1 cellular context compared by ENCODE assay signal in the genomic region with DNA sequence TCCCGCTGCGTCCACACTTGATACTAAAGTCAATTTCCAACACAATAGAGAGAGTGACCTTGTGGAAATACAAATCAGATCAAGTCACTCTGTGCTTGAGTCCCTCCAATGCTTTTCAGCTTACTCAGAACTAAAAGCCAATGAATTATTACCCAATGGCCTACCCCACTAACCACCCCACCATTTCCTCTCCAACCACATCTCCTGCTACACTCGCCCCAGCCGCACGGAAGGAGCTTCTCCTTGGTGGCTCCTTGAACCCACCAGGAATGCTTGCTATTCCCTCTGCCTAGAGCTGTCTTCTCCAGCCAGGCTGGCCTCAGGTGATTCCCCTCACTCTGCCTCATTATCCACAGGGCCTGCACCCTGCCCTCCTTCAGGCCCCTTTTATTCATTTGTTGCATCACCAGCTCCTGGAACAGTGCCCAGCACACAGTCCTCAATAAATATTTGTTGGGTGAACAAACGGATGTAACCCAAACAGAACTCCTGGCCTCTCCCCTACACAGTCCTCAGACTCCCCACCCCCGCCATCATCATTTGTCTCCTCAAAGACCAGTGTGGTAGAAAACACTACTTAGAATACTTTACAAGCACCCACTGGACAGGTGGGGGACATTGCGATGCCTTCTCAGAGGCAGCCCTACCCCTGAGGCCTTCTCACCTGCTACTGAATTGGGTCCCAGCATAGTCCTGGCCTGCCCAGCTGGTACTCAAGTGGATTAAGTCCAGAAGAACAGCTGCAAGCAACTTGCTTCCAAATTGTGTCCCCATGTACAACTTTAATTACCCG.
TF ChIP-seq lines count a peak whose summit lies in the region.

No MANE protein-coding gene starts in this region.

TF ChIP-seq in HepG2, 621 proteins besides CTCF, POLR2A, EP300 and RAD21 (continued from another document and continues in another):
- TF ChIP-seq HNF4G (IDR thresholded peaks at IDR 0.05; ENCODE audit: borderline replicate concordance, low read depth, low read length) = peak; percentile 52
- peak; percentile 31; the same call in 1 of the 2 replicates for TF ChIP-seq HNF4G (CRISPR knock-in tag; IDR thresholded peaks at IDR 0.05; ENCODE audit: borderline replicate concordance, low read depth)
- TF ChIP-seq ZNF629 (CRISPR knock-in tag; conservative IDR thresholded peaks at IDR 0.05) = no peak
- no peak for TF ChIP-seq ZNF232 (CRISPR knock-in tag; IDR thresholded peaks at IDR 0.05; ENCODE audit: borderline replicate concordance)
- TF ChIP-seq, protein P1, sequence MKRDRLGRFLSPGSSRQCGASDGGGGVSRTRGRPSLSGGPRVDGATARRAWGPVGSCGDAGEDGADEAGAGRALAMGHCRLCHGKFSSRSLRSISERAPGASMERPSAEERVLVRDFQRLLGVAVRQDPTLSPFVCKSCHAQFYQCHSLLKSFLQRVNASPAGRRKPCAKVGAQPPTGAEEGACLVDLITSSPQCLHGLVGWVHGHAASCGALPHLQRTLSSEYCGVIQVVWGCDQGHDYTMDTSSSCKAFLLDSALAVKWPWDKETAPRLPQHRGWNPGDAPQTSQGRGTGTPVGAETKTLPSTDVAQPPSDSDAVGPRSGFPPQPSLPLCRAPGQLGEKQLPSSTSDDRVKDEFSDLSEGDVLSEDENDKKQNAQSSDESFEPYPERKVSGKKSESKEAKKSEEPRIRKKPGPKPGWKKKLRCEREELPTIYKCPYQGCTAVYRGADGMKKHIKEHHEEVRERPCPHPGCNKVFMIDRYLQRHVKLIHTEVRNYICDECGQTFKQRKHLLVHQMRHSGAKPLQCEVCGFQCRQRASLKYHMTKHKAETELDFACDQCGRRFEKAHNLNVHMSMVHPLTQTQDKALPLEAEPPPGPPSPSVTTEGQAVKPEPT (CRISPR knock-in tag; IDR thresholded peaks at IDR 0.05; ENCODE audit: low read depth) = no peak
- TF ChIP-seq ZNF124 (CRISPR knock-in tag; IDR thresholded peaks at IDR 0.05) = peak; percentile 71; the same call in 1 of the 2 replicates
- no peak for TF ChIP-seq IKZF4 (CRISPR knock-in tag; IDR thresholded peaks at IDR 0.05; ENCODE audit: borderline replicate concordance, low read depth, not compliant biosample characterization)
- TF ChIP-seq, protein P2, sequence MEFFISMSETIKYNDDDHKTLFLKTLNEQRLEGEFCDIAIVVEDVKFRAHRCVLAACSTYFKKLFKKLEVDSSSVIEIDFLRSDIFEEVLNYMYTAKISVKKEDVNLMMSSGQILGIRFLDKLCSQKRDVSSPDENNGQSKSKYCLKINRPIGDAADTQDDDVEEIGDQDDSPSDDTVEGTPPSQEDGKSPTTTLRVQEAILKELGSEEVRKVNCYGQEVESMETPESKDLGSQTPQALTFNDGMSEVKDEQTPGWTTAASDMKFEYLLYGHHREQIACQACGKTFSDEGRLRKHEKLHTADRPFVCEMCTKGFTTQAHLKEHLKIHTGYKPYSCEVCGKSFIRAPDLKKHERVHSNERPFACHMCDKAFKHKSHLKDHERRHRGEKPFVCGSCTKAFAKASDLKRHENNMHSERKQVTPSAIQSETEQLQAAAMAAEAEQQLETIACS (CRISPR knock-in tag; IDR thresholded peaks at IDR 0.05) = no peak
- TF ChIP-seq, protein P3, sequence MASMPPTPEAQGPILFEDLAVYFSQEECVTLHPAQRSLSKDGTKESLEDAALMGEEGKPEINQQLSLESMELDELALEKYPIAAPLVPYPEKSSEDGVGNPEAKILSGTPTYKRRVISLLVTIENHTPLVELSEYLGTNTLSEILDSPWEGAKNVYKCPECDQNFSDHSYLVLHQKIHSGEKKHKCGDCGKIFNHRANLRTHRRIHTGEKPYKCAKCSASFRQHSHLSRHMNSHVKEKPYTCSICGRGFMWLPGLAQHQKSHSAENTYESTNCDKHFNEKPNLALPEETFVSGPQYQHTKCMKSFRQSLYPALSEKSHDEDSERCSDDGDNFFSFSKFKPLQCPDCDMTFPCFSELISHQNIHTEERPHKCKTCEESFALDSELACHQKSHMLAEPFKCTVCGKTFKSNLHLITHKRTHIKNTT (CRISPR knock-in tag; IDR thresholded peaks at IDR 0.05) = no peak
- TF ChIP-seq GTF3A (CRISPR knock-in tag; conservative IDR thresholded peaks at IDR 0.05) = no peak; the same call in 1 of the 2 replicates
- TF ChIP-seq, protein P4, sequence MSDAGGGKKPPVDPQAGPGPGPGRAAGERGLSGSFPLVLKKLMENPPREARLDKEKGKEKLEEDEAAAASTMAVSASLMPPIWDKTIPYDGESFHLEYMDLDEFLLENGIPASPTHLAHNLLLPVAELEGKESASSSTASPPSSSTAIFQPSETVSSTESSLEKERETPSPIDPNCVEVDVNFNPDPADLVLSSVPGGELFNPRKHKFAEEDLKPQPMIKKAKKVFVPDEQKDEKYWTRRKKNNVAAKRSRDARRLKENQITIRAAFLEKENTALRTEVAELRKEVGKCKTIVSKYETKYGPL (CRISPR knock-in tag; IDR thresholded peaks at IDR 0.05) = no peak
- TF ChIP-seq, protein P5, sequence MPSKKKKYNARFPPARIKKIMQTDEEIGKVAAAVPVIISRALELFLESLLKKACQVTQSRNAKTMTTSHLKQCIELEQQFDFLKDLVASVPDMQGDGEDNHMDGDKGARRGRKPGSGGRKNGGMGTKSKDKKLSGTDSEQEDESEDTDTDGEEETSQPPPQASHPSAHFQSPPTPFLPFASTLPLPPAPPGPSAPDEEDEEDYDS (CRISPR knock-in tag; IDR thresholded peaks at IDR 0.05) = peak; percentile 46; the same call in 1 of the 2 replicates
- peak; percentile 72; the same call in 1 of the 2 replicates for TF ChIP-seq ZNF564 (CRISPR knock-in tag; IDR thresholded peaks at IDR 0.05)
- peak; percentile 93 for TF ChIP-seq ZSCAN9 (CRISPR knock-in tag; IDR thresholded peaks at IDR 0.05; ENCODE audit: borderline replicate concordance)
- TF ChIP-seq NCOA1 (CRISPR knock-in tag; IDR thresholded peaks at IDR 0.05) = peak; percentile 57; the same call in 1 of the 2 replicates
- no peak for TF ChIP-seq SNRNP70 (IDR thresholded peaks at IDR 0.05; ENCODE audit: low read depth, low read length)
- TF ChIP-seq ZNF605 (CRISPR knock-in tag; IDR thresholded peaks at IDR 0.05) = peak; percentile 49; the same call in 1 of the 2 replicates
- TF ChIP-seq, protein P6, sequence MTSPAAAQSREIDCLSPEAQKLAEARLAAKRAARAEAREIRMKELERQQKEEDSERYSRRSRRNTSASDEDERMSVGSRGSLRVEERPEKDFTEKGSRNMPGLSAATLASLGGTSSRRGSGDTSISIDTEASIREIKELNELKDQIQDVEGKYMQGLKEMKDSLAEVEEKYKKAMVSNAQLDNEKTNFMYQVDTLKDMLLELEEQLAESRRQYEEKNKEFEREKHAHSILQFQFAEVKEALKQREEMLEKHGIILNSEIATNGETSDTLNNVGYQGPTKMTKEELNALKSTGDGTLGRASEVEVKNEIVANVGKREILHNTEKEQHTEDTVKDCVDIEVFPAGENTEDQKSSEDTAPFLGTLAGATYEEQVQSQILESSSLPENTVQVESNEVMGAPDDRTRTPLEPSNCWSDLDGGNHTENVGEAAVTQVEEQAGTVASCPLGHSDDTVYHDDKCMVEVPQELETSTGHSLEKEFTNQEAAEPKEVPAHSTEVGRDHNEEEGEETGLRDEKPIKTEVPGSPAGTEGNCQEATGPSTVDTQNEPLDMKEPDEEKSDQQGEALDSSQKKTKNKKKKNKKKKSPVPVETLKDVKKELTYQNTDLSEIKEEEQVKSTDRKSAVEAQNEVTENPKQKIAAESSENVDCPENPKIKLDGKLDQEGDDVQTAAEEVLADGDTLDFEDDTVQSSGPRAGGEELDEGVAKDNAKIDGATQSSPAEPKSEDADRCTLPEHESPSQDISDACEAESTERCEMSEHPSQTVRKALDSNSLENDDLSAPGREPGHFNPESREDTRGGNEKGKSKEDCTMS (CRISPR knock-in tag; conservative IDR thresholded peaks at IDR 0.05) = no peak
- TF ChIP-seq CAMTA2 (CRISPR knock-in tag; IDR thresholded peaks at IDR 0.05; ENCODE audit: borderline replicate concordance) = no peak
- TF ChIP-seq KDM1A (CRISPR knock-in tag; IDR thresholded peaks at IDR 0.05) = 0 out of 2 replicates have a peak, but pooled peaks have one; percentile 9
- no peak for TF ChIP-seq TEAD2 (CRISPR knock-in tag; IDR thresholded peaks at IDR 0.05)
- TF ChIP-seq SIX4 (CRISPR knock-in tag; IDR thresholded peaks at IDR 0.05) = 0 out of 2 replicates have a peak, but pooled peaks have one; percentile 32
- no peak for TF ChIP-seq SRSF1 (optimal IDR thresholded peaks at IDR 0.05; ENCODE audit: low read depth, low read length)
- TF ChIP-seq, protein P7, sequence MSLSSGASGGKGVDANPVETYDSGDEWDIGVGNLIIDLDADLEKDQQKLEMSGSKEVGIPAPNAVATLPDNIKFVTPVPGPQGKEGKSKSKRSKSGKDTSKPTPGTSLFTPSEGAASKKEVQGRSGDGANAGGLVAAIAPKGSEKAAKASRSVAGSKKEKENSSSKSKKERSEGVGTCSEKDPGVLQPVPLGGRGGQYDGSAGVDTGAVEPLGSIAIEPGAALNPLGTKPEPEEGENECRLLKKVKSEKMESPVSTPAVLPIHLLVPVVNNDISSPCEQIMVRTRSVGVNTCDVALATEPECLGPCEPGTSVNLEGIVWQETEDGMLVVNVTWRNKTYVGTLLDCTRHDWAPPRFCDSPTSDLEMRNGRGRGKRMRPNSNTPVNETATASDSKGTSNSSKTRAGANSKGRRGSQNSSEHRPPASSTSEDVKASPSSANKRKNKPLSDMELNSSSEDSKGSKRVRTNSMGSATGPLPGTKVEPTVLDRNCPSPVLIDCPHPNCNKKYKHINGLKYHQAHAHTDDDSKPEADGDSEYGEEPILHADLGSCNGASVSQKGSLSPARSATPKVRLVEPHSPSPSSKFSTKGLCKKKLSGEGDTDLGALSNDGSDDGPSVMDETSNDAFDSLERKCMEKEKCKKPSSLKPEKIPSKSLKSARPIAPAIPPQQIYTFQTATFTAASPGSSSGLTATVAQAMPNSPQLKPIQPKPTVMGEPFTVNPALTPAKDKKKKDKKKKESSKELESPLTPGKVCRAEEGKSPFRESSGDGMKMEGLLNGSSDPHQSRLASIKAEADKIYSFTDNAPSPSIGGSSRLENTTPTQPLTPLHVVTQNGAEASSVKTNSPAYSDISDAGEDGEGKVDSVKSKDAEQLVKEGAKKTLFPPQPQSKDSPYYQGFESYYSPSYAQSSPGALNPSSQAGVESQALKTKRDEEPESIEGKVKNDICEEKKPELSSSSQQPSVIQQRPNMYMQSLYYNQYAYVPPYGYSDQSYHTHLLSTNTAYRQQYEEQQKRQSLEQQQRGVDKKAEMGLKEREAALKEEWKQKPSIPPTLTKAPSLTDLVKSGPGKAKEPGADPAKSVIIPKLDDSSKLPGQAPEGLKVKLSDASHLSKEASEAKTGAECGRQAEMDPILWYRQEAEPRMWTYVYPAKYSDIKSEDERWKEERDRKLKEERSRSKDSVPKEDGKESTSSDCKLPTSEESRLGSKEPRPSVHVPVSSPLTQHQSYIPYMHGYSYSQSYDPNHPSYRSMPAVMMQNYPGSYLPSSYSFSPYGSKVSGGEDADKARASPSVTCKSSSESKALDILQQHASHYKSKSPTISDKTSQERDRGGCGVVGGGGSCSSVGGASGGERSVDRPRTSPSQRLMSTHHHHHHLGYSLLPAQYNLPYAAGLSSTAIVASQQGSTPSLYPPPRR (CRISPR knock-in tag; IDR thresholded peaks at IDR 0.05; ENCODE audit: borderline replicate concordance) = peak; percentile 92
- TF ChIP-seq BRD4 (CRISPR knock-in tag; IDR thresholded peaks at IDR 0.05) = no peak
- peak; percentile 40; the same call in 1 of the 2 replicates for TF ChIP-seq GABPB1 (CRISPR knock-in tag; IDR thresholded peaks at IDR 0.05)
- no peak for TF ChIP-seq SMARCC2 (IDR thresholded peaks at IDR 0.05)
- TF ChIP-seq, protein P8, sequence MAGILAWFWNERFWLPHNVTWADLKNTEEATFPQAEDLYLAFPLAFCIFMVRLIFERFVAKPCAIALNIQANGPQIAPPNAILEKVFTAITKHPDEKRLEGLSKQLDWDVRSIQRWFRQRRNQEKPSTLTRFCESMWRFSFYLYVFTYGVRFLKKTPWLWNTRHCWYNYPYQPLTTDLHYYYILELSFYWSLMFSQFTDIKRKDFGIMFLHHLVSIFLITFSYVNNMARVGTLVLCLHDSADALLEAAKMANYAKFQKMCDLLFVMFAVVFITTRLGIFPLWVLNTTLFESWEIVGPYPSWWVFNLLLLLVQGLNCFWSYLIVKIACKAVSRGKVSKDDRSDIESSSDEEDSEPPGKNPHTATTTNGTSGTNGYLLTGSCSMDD (CRISPR knock-in tag; IDR thresholded peaks at IDR 0.05) = no peak
- peak; percentile 4 for TF ChIP-seq CBX1 (IDR thresholded peaks at IDR 0.05; ENCODE audit: low read depth)
- peak; percentile 87 for TF ChIP-seq PITX1 (CRISPR knock-in tag; IDR thresholded peaks at IDR 0.05)
- no peak for TF ChIP-seq ZNF7 (CRISPR knock-in tag; IDR thresholded peaks at IDR 0.05)
- TF ChIP-seq NPAS2 (CRISPR knock-in tag; IDR thresholded peaks at IDR 0.05; ENCODE audit: borderline replicate concordance) = no peak
- 0 out of 2 replicates have a peak, but pooled peaks have one; percentile 35 for TF ChIP-seq ZNF563 (CRISPR knock-in tag; IDR thresholded peaks at IDR 0.05)
- TF ChIP-seq SATB2 (CRISPR knock-in tag; IDR thresholded peaks at IDR 0.05) = no peak
- TF ChIP-seq, protein P9, sequence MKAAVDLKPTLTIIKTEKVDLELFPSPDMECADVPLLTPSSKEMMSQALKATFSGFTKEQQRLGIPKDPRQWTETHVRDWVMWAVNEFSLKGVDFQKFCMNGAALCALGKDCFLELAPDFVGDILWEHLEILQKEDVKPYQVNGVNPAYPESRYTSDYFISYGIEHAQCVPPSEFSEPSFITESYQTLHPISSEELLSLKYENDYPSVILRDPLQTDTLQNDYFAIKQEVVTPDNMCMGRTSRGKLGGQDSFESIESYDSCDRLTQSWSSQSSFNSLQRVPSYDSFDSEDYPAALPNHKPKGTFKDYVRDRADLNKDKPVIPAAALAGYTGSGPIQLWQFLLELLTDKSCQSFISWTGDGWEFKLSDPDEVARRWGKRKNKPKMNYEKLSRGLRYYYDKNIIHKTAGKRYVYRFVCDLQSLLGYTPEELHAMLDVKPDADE (CRISPR knock-in tag; IDR thresholded peaks at IDR 0.05) = no peak
- TF ChIP-seq CREB1 (IDR thresholded peaks at IDR 0.05) = no peak
- peak; percentile 74 for TF ChIP-seq CREB1 (CRISPR knock-in tag; IDR thresholded peaks at IDR 0.05)
- TF ChIP-seq, protein P10, sequence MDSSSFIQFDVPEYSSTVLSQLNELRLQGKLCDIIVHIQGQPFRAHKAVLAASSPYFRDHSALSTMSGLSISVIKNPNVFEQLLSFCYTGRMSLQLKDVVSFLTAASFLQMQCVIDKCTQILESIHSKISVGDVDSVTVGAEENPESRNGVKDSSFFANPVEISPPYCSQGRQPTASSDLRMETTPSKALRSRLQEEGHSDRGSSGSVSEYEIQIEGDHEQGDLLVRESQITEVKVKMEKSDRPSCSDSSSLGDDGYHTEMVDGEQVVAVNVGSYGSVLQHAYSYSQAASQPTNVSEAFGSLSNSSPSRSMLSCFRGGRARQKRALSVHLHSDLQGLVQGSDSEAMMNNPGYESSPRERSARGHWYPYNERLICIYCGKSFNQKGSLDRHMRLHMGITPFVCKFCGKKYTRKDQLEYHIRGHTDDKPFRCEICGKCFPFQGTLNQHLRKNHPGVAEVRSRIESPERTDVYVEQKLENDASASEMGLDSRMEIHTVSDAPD (CRISPR knock-in tag; IDR thresholded peaks at IDR 0.05) = peak; percentile 69; the same call in 1 of the 2 replicates
- TF ChIP-seq NCOR1 (IDR thresholded peaks at IDR 0.05; ENCODE audit: borderline replicate concordance, low read length) = peak; percentile 82; the same call in 1 of the 2 replicates
- TF ChIP-seq FOXO1 (CRISPR knock-in tag; IDR thresholded peaks at IDR 0.05) = peak; percentile 82; the same call in 1 of the 2 replicates
- peak; percentile 50; the same call in 1 of the 2 replicates for TF ChIP-seq ZFY (CRISPR knock-in tag; IDR thresholded peaks at IDR 0.05)
- TF ChIP-seq CHCHD3 (CRISPR knock-in tag; IDR thresholded peaks at IDR 0.05) = no peak
- TF ChIP-seq ZNF484 (CRISPR knock-in tag; IDR thresholded peaks at IDR 0.05; ENCODE audit: borderline replicate concordance, low read depth) = no peak
